Comparison of ENCODE assay signal across 8 cellular contexts in genomic region chr10:52314007-52314821, GRCh38. TPM values are rescaled to one million over a fixed set of nuclear protein-coding genes. Genes with fewer than 3 reads are reported as not detected.
DNase-seq lines count a peak whose midpoint lies in the region; ATAC-seq and TF ChIP-seq lines count a peak whose summit lies in the region.

A gene with protein sequence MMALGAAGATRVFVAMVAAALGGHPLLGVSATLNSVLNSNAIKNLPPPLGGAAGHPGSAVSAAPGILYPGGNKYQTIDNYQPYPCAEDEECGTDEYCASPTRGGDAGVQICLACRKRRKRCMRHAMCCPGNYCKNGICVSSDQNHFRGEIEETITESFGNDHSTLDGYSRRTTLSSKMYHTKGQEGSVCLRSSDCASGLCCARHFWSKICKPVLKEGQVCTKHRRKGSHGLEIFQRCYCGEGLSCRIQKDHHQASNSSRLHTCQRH (plus strand): TSS chr10:52314281. CDS start chr10:52314435, 154 bp downstream.

- peak within 1 kb of the TSS; percentile 44 for H2BK120ac ChIP-seq in mesenchymal stem cell (ENCODE audit: low read depth, low read length)

- peak within 1 kb of the TSS in 1 of 2 experiments; percentile 91 for H2BK12ac ChIP-seq in mesenchymal stem cell (ENCODE audit: low read length in 2 of 2)

- H3K36me3 ChIP-seq in mesenchymal stem cell (ENCODE audit: control insufficient read depth in 1 of 2, insufficient read depth in 2 of 2, low read depth in 1 of 2, low read length in 2 of 2): peaks cover 0 to 21% of the 10 kb centered on the region in 2 experiments

- no peaks in the 10 kb centered on the region for H3K9me3 ChIP-seq in mesenchymal stem cell (ENCODE audit: control insufficient read depth, low read length)

- H2BK5ac ChIP-seq in mesenchymal stem cell (ENCODE audit: low read depth, low read length, poor library complexity, severe bottlenecking): no peak within 1 kb of the TSS

- H3K27me3 ChIP-seq in mesenchymal stem cell (ENCODE audit: control insufficient read depth in 1 of 2, insufficient read depth in 1 of 2, low read length in 2 of 2): no peaks in the 10 kb centered on the region

- H3K23ac ChIP-seq in mesenchymal stem cell (ENCODE audit: low read length in 2 of 2): peak within 1 kb of the TSS in 1 of 2 experiments; percentile 46

- DNase-seq in GM12865 (ENCODE audit: low read depth) (peak; percentile 39), SW480 (ENCODE audit: low spot score) (peak; percentile 90), epithelial cell of esophagus (ENCODE audit: low read depth) (peak; percentile 89), mesenchymal stem cell (peak; percentile 80), superior temporal gyrus (ENCODE audit: extremely low spot score) (peak; percentile 49), NCI-H2107 treated with DMSO at 0.1 percent for 48 hours (lab: John Stamatoyannopoulos, UW; ENCODE audit: unreplicated experiment) (no peak), middle frontal gyrus (ENCODE audit: extremely low spot score, low spot score) (no peak)

- peak within 1 kb of the TSS; percentile 75 for H2AFZ ChIP-seq in mesenchymal stem cell (ENCODE audit: low read depth, low read length)

- H3K9ac ChIP-seq in mesenchymal stem cell (ENCODE audit: low read length): peak within 1 kb of the TSS; percentile 91

- peak within 1 kb of the TSS in 1 of 2 experiments; percentile 62 for H3K4ac ChIP-seq in mesenchymal stem cell (ENCODE audit: low read depth in 1 of 2, low read length in 2 of 2)

- no peak within 1 kb of the TSS for H3K4me3 ChIP-seq in GM12865 (ENCODE audit: low read depth, low read length)
- peak within 1 kb of the TSS; percentile 72 for H3K4me3 ChIP-seq in epithelial cell of esophagus (ENCODE audit: low read length)
- H3K4me3 ChIP-seq in mesenchymal stem cell (ENCODE audit: insufficient read depth in 1 of 2, low read depth in 1 of 2, low read length in 2 of 2): peak within 1 kb of the TSS; percentile 79 to 87

- H3K79me1 ChIP-seq in mesenchymal stem cell (replicated peaks; ENCODE audit: low read length, poor library complexity, severe bottlenecking): peaks cover 3% of the 10 kb centered on the region

- ATAC-seq in HG03103 (IDR thresholded peaks at IDR 0.05; ENCODE audit: low read depth, unreplicated experiment): peak; percentile 52

- peak within 1 kb of the TSS; percentile 85 for H2BK15ac ChIP-seq in mesenchymal stem cell (ENCODE audit: low read depth, poor library complexity, severe bottlenecking)

- no peak within 1 kb of the TSS for H2AK5ac ChIP-seq in mesenchymal stem cell (ENCODE audit: low read length, severe bottlenecking)

- H3K14ac ChIP-seq in mesenchymal stem cell (ENCODE audit: low read length in 2 of 2): peak within 1 kb of the TSS in 1 of 2 experiments; percentile 91

- peak; percentile 62 for TF ChIP-seq CTCF in GM12865 (IDR thresholded peaks at IDR 0.05; ENCODE audit: insufficient read depth, low read depth, low read length, missing control alignments)
- peak; percentile 88 for TF ChIP-seq CTCF in epithelial cell of esophagus (IDR thresholded peaks at IDR 0.05; ENCODE audit: insufficient read depth, low read depth, low read length, missing control alignments)

- H3K27ac ChIP-seq in mesenchymal stem cell (ENCODE audit: low read length, poor library complexity, severe bottlenecking): no peak within 1 kb of the TSS

- peak within 1 kb of the TSS; percentile 90 for H4K91ac ChIP-seq in mesenchymal stem cell (ENCODE audit: low read length)

- peaks cover 8% of the 10 kb centered on the region for H3K4me1 ChIP-seq in mesenchymal stem cell (ENCODE audit: control insufficient read depth, insufficient read depth, low read depth, low read length)

- H4K8ac ChIP-seq in mesenchymal stem cell (ENCODE audit: low read length): no peak within 1 kb of the TSS

- peak within 1 kb of the TSS; percentile 76 to 86 for H3K18ac ChIP-seq in mesenchymal stem cell (ENCODE audit: low read depth in 1 of 2, low read length in 2 of 2)

- WGBS in mesenchymal stem cell: 1% methylated on average over 50 of the region's 53 CpGs

- H3K4me2 ChIP-seq in mesenchymal stem cell (ENCODE audit: low read length, poor library complexity, severe bottlenecking): peak within 1 kb of the TSS; percentile 90

RNA-seq across cellular contexts. Expression of the gene that starts here (rescaled TPM):
- polyA plus RNA-seq in mesenchymal stem cell (2013, experiment 1 of 2): 7.9 TPM
- 9.4 TPM for polyA plus RNA-seq in mesenchymal stem cell (2013, experiment 2 of 2)

Comparison
In these comparisons a context has a peak if more than half of its experiments do, and no peak if none do; other contexts are left out.
1. DNase-seq: peak in GM12865 (single experiment), SW480 (single experiment), epithelial cell of esophagus (single experiment), mesenchymal stem cell (single experiment) and superior temporal gyrus (single experiment); none in NCI-H2107 treated with DMSO at 0.1 percent for 48 hours (single experiment) and middle frontal gyrus (single experiment).